Comparison of ENCODE assay signal across 20 cellular contexts in genomic region chr5:175690586-175690985, GRCh38. TPM values are rescaled to one million over a fixed set of nuclear protein-coding genes. Genes with fewer than 3 reads are reported as not detected.
DNase-seq lines count a peak whose midpoint lies in the region; TF ChIP-seq lines count a peak whose summit lies in the region.
"Had no signal": no experiment of that assay in that cellular context is flagged by ENCODE, and none has a peak within 500 bp of the region (broad histone marks: within the 10 kb centered on the region; RNA-seq: fewer than 3 reads in every experiment).

No MANE protein-coding gene starts in this region.

- H2AFZ ChIP-seq in H9 (ENCODE audit: low read length) (no peak overlapping the region), osteoblast (ENCODE audit: low read length) (no peak overlapping the region)

- no peak overlapping the region for H3K14ac ChIP-seq in H9 (ENCODE audit: insufficient read depth, low read length)

- H3K9ac ChIP-seq in H9 (ENCODE audit: extremely low read depth, insufficient read length, low read length): no peak overlapping the region

- no peaks in the 10 kb centered on the region for H3K27me3 Mint-ChIP-seq in activated CD4-positive, alpha-beta T cell treated with anti-CD3 and anti-CD28 coated beads, Interleukin-2, amount 10 ng/mL, durations not matched to agents 24 days and 14 days
- H3K27me3 Mint-ChIP-seq in H9 (ENCODE audit: low read depth): peaks cover 2% of the 10 kb centered on the region
- H3K27me3 Mint-ChIP-seq in chondrocyte (ENCODE audit: low read depth): peaks cover 12% of the 10 kb centered on the region

- no peak overlapping the region for H3K4ac ChIP-seq in H9 (ENCODE audit: low read depth, low read length)

- no peaks in the 10 kb centered on the region for H3K79me1 ChIP-seq in H9 (ENCODE audit: insufficient read depth, low read depth, low read length, poor library complexity, severe bottlenecking)

- TF ChIP-seq POLR2A in esophagus muscularis mucosa (IDR thresholded peaks at IDR 0.05; ENCODE audit: low read depth): no peak

- H3K23me2 ChIP-seq in H9 (ENCODE audit: insufficient read length, low read depth, low read length, poor library complexity, severe bottlenecking): no peaks in the 10 kb centered on the region

- no peak overlapping the region for H3K56ac ChIP-seq in H9 (ENCODE audit: insufficient read length, low read depth, low read length)

- no peaks in the 10 kb centered on the region for H3K36me3 ChIP-seq in osteoblast (ENCODE audit: insufficient read depth, low read length)
- no peaks in the 10 kb centered on the region for H3K36me3 ChIP-seq in esophagus muscularis mucosa
- H3K36me3 ChIP-seq: uterus had no signal

- peak overlapping the region; percentile 43 for H3K4me3 Mint-ChIP-seq in activated CD4-positive, alpha-beta T cell treated with anti-CD3 and anti-CD28 coated beads, Interleukin-2, amount 10 ng/mL, durations not matched to agents 24 days and 14 days
- no peak overlapping the region for H3K4me3 Mint-ChIP-seq in H9
- no peak overlapping the region for H3K4me3 Mint-ChIP-seq in chondrocyte (ENCODE audit: unreplicated experiment)

- intact Hi-C loops in activated CD4-positive, alpha-beta T cell treated with anti-CD3 and anti-CD28 coated beads, Interleukin-2, amount 10 ng/mL, durations not matched to agents 24 days and 14 days (cut with micrococcal nuclease): no loop called here
- intact Hi-C loops in esophagus muscularis mucosa (cut with DNase I): no loop called here

- no peak overlapping the region for H4K91ac ChIP-seq in H9 (ENCODE audit: insufficient read length, low read depth, low read length)

- no peak overlapping the region for H2BK5ac ChIP-seq in H9 (ENCODE audit: insufficient read length, low read length)

- TF ChIP-seq CTCF in H9 (conservative IDR thresholded peaks at IDR 0.05) (no peak), chondrocyte (IDR thresholded peaks at IDR 0.05) (no peak), osteoblast (IDR thresholded peaks at IDR 0.05; ENCODE audit: extremely low read depth, low read depth, low read length) (no peak), esophagus muscularis mucosa (IDR thresholded peaks at IDR 0.05) (no peak)

- peaks cover 45% of the 10 kb centered on the region for H3K36me3 Mint-ChIP-seq in activated CD4-positive, alpha-beta T cell treated with anti-CD3 and anti-CD28 coated beads, Interleukin-2, amount 10 ng/mL, durations not matched to agents 24 days and 14 days (ENCODE audit: low read depth)
- H3K36me3 Mint-ChIP-seq in H9 (ENCODE audit: insufficient read depth in 1 of 3, low read depth in 3 of 3): peaks cover 2 to 8% (median 2%) of the 10 kb centered on the region in 3 experiments; a peak in 3 of 7 replicates
- H3K36me3 Mint-ChIP-seq in chondrocyte (ENCODE audit: low read depth): no peaks in the 10 kb centered on the region

- H3K27me3 ChIP-seq in H9 (ENCODE audit: insufficient read depth, low read length): no peaks in the 10 kb centered on the region
- no peaks in the 10 kb centered on the region for H3K27me3 ChIP-seq in osteoblast (ENCODE audit: insufficient read depth, low read length)
- H3K27me3 ChIP-seq in esophagus muscularis mucosa: peaks cover 0 to 67% (median 0%) of the 10 kb centered on the region in 4 donors
- H3K27me3 ChIP-seq: heart left ventricle, uterus had no signal

- no peak overlapping the region for H3K4me3 ChIP-seq in osteoblast (ENCODE audit: insufficient read depth, low read length)
- no peak overlapping the region for H3K4me3 ChIP-seq in esophagus muscularis mucosa
- H3K4me3 ChIP-seq: coronary artery, heart left ventricle, uterus had no signal

- H3K4me1 Mint-ChIP-seq in activated CD4-positive, alpha-beta T cell treated with anti-CD3 and anti-CD28 coated beads, Interleukin-2, amount 10 ng/mL, durations not matched to agents 24 days and 14 days: peaks cover 41% of the 10 kb centered on the region
- H3K4me1 Mint-ChIP-seq in H9 (peaks cover 22 to 26% of the 10 kb centered on the region in 2 experiments), chondrocyte (ENCODE audit: low read depth) (no peaks in the 10 kb centered on the region)

- no peak overlapping the region for H2BK12ac ChIP-seq in H9 (ENCODE audit: insufficient read length, low read depth, low read length)

- no peak for DNase-seq in activated CD4-positive, alpha-beta T cell treated with anti-CD3 and anti-CD28 coated beads, Interleukin-2, amount 10 ng/mL, durations not matched to agents 24 days and 14 days
- no peak for DNase-seq in activated CD4-positive, alpha-beta T cell treated with anti-CD3 and anti-CD28 coated beads for 4 hours
- DNase-seq in H9 (no peak), chondrocyte (ENCODE audit: low spot score) (peak; percentile 26), osteoblast (ENCODE audit: insufficient read length, low spot score, missing footprints) (peak; percentile 41), esophagus muscularis mucosa (ENCODE audit: extremely low spot score) (no peak), NCI-H1436 treated with DMSO at 0.1 percent for 48 hours (lab: John Stamatoyannopoulos, UW) (no peak), SW 1271 (lab: John Stamatoyannopoulos, UW) (no peak)
- DNase-seq: activated CD4-positive, alpha-beta T cell treated with anti-CD3 and anti-CD28 coated beads for 1 hour; activated CD8-positive, alpha-beta memory T cell treated with anti-CD3 and anti-CD28 coated beads, Interleukin-2, amount 50 U/mL, for 4 hours; activated gamma-delta T cell treated with Interleukin-2 at 50 U/mL for 16 hours; IMR-90; NCI-H146; NCI-H2171; NCI-H526 treated with DMSO at 0.1 percent for 48 hours; occipital lobe; stimulated activated CD8-positive, alpha-beta memory T cell treated with anti-CD3 and anti-CD28 coated beads, Interleukin-4, amount 100 ng/mL, for 48 hours; uterus had no signal

- H3K4me2 ChIP-seq in H9 (ENCODE audit: insufficient read depth, insufficient read length, low read length) (no peak overlapping the region), osteoblast (ENCODE audit: insufficient read depth, low read length) (no peak overlapping the region)

- H4K20me1 ChIP-seq in H9 (ENCODE audit: control insufficient read depth, insufficient read depth, insufficient read length): no peaks in the 10 kb centered on the region
- H4K20me1 ChIP-seq in osteoblast (ENCODE audit: insufficient read depth, low read length): no peaks in the 10 kb centered on the region

- no peak overlapping the region for H2BK15ac ChIP-seq in H9 (ENCODE audit: low read depth, low read length)

- H3K9me3 ChIP-seq in H9 (ENCODE audit: control insufficient read depth, low read depth, low read length) (no peaks in the 10 kb centered on the region), osteoblast (ENCODE audit: low read depth, low read length) (no peaks in the 10 kb centered on the region), esophagus muscularis mucosa (no peaks in the 10 kb centered on the region)
- H3K9me3 ChIP-seq: heart left ventricle, uterus had no signal

- H4K8ac ChIP-seq in H9 (replicated peaks; ENCODE audit: insufficient read length, low read depth, low read length): no peak overlapping the region

- H3K79me2 ChIP-seq in H9 (ENCODE audit: insufficient read depth, low read length) (no peaks in the 10 kb centered on the region), osteoblast (ENCODE audit: insufficient read depth, low read length) (no peaks in the 10 kb centered on the region)

- H2BK20ac ChIP-seq in H9 (ENCODE audit: low read depth, low read length, poor library complexity, severe bottlenecking): no peak overlapping the region

- H3K27ac ChIP-seq in H9 (ENCODE audit: insufficient read length, low read depth, low read length) (no peak overlapping the region), osteoblast (ENCODE audit: low read depth, low read length) (no peak overlapping the region), esophagus muscularis mucosa (replicated peaks in 1 of 4) (peak overlapping the region in 1 of 4 donors; percentile 61)
- H3K27ac ChIP-seq: uterus had no signal

- H3K18ac ChIP-seq in H9 (ENCODE audit: insufficient read length, low read depth, low read length): no peak overlapping the region

- H3K27ac Mint-ChIP-seq in activated CD4-positive, alpha-beta T cell treated with anti-CD3 and anti-CD28 coated beads, Interleukin-2, amount 10 ng/mL, durations not matched to agents 24 days and 14 days: no peak overlapping the region
- peak overlapping the region; percentile 12 to 77 (median 69); a peak in 1 of 7 replicates for H3K27ac Mint-ChIP-seq in H9
- H3K27ac Mint-ChIP-seq in chondrocyte (ENCODE audit: unreplicated experiment): no peak overlapping the region

- no peaks in the 10 kb centered on the region for H3K9me3 Mint-ChIP-seq in activated CD4-positive, alpha-beta T cell treated with anti-CD3 and anti-CD28 coated beads, Interleukin-2, amount 10 ng/mL, durations not matched to agents 24 days and 14 days
- H3K9me3 Mint-ChIP-seq in H9: no peaks in the 10 kb centered on the region
- peaks cover 4% of the 10 kb centered on the region for H3K9me3 Mint-ChIP-seq in chondrocyte (ENCODE audit: low read depth)

- TF ChIP-seq EP300 in esophagus muscularis mucosa (IDR thresholded peaks at IDR 0.05): no peak

- H3K23ac ChIP-seq in H9 (ENCODE audit: insufficient read length, low read depth, low read length): no peak overlapping the region

- no peak overlapping the region for H2BK120ac ChIP-seq in H9 (ENCODE audit: low read depth, low read length, poor library complexity, severe bottlenecking)

- H4K5ac ChIP-seq in H9 (ENCODE audit: insufficient read length, low read depth, low read length): no peak overlapping the region

- H3T11ph ChIP-seq in H9 (ENCODE audit: low read length): no peak overlapping the region

- no CpG with 5 or more reads among the region's 11 CpGs for WGBS in H9 (ENCODE audit: extremely low coverage, insufficient read length, low lambda C conversion rate)
- 86% methylated on average over 11 of the region's 11 CpGs for WGBS in esophagus muscularis mucosa

- no peak overlapping the region for H2AK5ac ChIP-seq in H9 (ENCODE audit: insufficient read length, low read length)

- H3K4me1 ChIP-seq in H9 (ENCODE audit: insufficient read depth, low read length) (no peaks in the 10 kb centered on the region), osteoblast (ENCODE audit: insufficient read depth, low read length) (no peaks in the 10 kb centered on the region), esophagus muscularis mucosa (peaks cover 0 to 51% (median 7%) of the 10 kb centered on the region in 4 donors)
- H3K4me1 ChIP-seq: uterus had no signal

RNA-seq across cellular contexts. Expression of gene HRH2, which starts 32.7 kb away (rescaled TPM):
- 67.3 and 70.4 TPM in 2 replicates for total RNA-seq in activated CD4-positive, alpha-beta T cell treated with anti-CD3 and anti-CD28 coated beads, Interleukin-2, amount 10 ng/mL, durations not matched to agents 24 days and 14 days
- total RNA-seq in H9 (2021) (3.3 and 3.6 TPM in 2 replicates), chondrocyte (0.27 to 0.38 TPM (median 0.30 TPM) in 3 replicates), osteoblast (0.36 and 0.59 TPM in 2 replicates), esophagus muscularis mucosa (10 to 100 TPM in 1 of 4 donors, 1 to 10 TPM in 3; 1.9 to 10.9 (median 2.8) TPM)
- total RNA-seq: IMR-90 had no signal

Comparison
In these comparisons a context has a peak if more than half of its experiments do, and no peak if none do; other contexts are left out.
1. DNase-seq: peak in chondrocyte (single experiment) and osteoblast (single experiment); none in activated CD4-positive, alpha-beta T cell treated with anti-CD3 and anti-CD28 coated beads, Interleukin-2, amount 10 ng/mL, durations not matched to agents 24 days and 14 days (single experiment), activated CD4-positive, alpha-beta T cell treated with anti-CD3 and anti-CD28 coated beads for 4 hours (0 of 2), H9 (single experiment), esophagus muscularis mucosa (single experiment), NCI-H1436 treated with DMSO at 0.1 percent for 48 hours (single experiment) and SW 1271 (0 of 2).
2. H3K27ac Mint-ChIP-seq: peak in H9 (3 of 3); none in activated CD4-positive, alpha-beta T cell treated with anti-CD3 and anti-CD28 coated beads, Interleukin-2, amount 10 ng/mL, durations not matched to agents 24 days and 14 days (single experiment) and chondrocyte (single experiment).